1 cellular context compared by ENCODE assay signal in the genomic region with DNA sequence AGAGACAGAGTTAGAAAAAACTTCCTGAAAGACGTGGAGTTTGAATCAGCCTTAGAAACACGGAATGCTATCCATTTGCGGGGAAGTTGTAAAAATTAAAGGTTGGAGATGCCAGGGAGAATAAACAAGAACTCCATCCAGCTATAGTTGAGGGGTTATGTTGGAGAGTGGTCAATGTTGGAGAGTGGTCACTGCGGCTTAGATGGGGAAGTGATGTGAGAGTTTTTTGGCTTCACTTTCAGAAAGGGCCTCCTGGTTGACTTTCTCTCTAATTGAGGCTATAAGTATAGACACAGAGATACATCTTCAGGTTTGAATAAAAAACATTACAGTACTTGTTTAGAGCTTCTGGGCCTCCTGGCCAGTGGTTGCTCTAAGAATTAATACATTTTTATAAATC.
TF ChIP-seq lines count a peak whose summit lies in the region.

No MANE protein-coding gene starts in this region.

TF ChIP-seq in HepG2, 621 proteins besides CTCF, POLR2A, EP300 and RAD21:
- TF ChIP-seq PTBP1 (IDR thresholded peaks at IDR 0.05; ENCODE audit: low read depth, low read length, poor library complexity, severe bottlenecking): no peak
- TF ChIP-seq, protein P1, sequence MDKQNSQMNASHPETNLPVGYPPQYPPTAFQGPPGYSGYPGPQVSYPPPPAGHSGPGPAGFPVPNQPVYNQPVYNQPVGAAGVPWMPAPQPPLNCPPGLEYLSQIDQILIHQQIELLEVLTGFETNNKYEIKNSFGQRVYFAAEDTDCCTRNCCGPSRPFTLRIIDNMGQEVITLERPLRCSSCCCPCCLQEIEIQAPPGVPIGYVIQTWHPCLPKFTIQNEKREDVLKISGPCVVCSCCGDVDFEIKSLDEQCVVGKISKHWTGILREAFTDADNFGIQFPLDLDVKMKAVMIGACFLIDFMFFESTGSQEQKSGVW (CRISPR knock-in tag; IDR thresholded peaks at IDR 0.05; ENCODE audit: borderline replicate concordance): no peak
- TF ChIP-seq ZNF660 (CRISPR knock-in tag; IDR thresholded peaks at IDR 0.05; ENCODE audit: borderline replicate concordance, low read depth): no peak
- TF ChIP-seq NR1H2 (CRISPR knock-in tag; IDR thresholded peaks at IDR 0.05; ENCODE audit: borderline replicate concordance, low read depth): no peak
- no peak for TF ChIP-seq ZNF549 (CRISPR knock-in tag; IDR thresholded peaks at IDR 0.05)
- TF ChIP-seq, protein P2, sequence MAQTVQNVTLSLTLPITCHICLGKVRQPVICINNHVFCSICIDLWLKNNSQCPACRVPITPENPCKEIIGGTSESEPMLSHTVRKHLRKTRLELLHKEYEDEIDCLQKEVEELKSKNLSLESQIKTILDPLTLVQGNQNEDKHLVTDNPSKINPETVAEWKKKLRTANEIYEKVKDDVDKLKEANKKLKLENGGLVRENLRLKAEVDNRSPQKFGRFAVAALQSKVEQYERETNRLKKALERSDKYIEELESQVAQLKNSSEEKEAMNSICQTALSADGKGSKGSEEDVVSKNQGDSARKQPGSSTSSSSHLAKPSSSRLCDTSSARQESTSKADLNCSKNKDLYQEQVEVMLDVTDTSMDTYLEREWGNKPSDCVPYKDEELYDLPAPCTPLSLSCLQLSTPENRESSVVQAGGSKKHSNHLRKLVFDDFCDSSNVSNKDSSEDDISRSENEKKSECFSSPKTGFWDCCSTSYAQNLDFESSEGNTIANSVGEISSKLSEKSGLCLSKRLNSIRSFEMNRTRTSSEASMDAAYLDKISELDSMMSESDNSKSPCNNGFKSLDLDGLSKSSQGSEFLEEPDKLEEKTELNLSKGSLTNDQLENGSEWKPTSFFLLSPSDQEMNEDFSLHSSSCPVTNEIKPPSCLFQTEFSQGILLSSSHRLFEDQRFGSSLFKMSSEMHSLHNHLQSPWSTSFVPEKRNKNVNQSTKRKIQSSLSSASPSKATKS (CRISPR knock-in tag; IDR thresholded peaks at IDR 0.05): no peak
- no peak for TF ChIP-seq MYNN (CRISPR knock-in tag; IDR thresholded peaks at IDR 0.05; ENCODE audit: low read depth)
- no peak for TF ChIP-seq ZNF746 (CRISPR knock-in tag; IDR thresholded peaks at IDR 0.05)
- TF ChIP-seq MED13 (CRISPR knock-in tag; IDR thresholded peaks at IDR 0.05): no peak
- TF ChIP-seq, protein P3, sequence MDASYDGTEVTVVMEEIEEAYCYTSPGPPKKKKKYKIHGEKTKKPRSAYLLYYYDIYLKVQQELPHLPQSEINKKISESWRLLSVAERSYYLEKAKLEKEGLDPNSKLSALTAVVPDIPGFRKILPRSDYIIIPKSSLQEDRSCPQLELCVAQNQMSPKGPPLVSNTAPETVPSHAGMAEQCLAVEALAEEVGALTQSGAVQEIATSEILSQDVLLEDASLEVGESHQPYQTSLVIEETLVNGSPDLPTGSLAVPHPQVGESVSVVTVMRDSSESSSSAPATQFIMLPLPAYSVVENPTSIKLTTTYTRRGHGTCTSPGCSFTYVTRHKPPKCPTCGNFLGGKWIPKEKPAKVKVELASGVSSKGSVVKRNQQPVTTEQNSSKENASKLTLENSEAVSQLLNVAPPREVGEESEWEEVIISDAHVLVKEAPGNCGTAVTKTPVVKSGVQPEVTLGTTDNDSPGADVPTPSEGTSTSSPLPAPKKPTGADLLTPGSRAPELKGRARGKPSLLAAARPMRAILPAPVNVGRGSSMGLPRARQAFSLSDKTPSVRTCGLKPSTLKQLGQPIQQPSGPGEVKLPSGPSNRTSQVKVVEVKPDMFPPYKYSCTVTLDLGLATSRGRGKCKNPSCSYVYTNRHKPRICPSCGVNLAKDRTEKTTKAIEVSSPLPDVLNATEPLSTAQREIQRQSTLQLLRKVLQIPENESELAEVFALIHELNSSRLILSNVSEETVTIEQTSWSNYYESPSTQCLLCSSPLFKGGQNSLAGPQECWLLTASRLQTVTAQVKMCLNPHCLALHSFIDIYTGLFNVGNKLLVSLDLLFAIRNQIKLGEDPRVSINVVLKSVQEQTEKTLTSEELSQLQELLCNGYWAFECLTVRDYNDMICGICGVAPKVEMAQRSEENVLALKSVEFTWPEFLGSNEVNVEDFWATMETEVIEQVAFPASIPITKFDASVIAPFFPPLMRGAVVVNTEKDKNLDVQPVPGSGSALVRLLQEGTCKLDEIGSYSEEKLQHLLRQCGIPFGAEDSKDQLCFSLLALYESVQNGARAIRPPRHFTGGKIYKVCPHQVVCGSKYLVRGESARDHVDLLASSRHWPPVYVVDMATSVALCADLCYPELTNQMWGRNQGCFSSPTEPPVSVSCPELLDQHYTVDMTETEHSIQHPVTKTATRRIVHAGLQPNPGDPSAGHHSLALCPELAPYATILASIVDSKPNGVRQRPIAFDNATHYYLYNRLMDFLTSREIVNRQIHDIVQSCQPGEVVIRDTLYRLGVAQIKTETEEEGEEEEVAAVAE (CRISPR knock-in tag; IDR thresholded peaks at IDR 0.05; ENCODE audit: borderline replicate concordance): no peak
- no peak for TF ChIP-seq ZNF274 (CRISPR knock-in tag; IDR thresholded peaks at IDR 0.05)
- no peak for TF ChIP-seq ZNF33A (CRISPR knock-in tag; IDR thresholded peaks at IDR 0.05; ENCODE audit: borderline replicate concordance)
- no peak for TF ChIP-seq GPN1 (CRISPR knock-in tag; IDR thresholded peaks at IDR 0.05; ENCODE audit: borderline replicate concordance)
- TF ChIP-seq, protein P4, sequence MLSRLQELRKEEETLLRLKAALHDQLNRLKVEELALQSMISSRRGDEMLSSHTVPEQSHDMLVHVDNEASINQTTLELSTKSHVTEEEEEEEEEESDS (CRISPR knock-in tag; IDR thresholded peaks at IDR 0.05; ENCODE audit: borderline replicate concordance): no peak
- no peak for TF ChIP-seq HES4 (CRISPR knock-in tag; IDR thresholded peaks at IDR 0.05; ENCODE audit: borderline replicate concordance)
- TF ChIP-seq, protein P5, sequence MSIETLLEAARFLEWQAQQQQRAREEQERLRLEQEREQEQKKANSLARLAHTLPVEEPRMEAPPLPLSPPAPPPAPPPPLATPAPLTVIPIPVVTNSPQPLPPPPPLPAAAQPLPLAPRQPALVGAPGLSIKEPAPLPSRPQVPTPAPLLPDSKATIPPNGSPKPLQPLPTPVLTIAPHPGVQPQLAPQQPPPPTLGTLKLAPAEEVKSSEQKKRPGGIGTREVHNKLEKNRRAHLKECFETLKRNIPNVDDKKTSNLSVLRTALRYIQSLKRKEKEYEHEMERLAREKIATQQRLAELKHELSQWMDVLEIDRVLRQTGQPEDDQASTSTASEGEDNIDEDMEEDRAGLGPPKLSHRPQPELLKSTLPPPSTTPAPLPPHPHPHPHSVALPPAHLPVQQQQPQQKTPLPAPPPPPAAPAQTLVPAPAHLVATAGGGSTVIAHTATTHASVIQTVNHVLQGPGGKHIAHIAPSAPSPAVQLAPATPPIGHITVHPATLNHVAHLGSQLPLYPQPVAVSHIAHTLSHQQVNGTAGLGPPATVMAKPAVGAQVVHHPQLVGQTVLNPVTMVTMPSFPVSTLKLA (IDR thresholded peaks at IDR 0.05): no peak
